ENCODE assay signal across 14 cellular contexts in genomic region chr9:10059044-10059443, GRCh38.
DNase-seq lines count a peak whose midpoint lies in the region; ATAC-seq lines count a peak whose summit lies in the region.
"Had no signal": no experiment of that assay in that cellular context is flagged by ENCODE, and none has a peak within 500 bp of the region (broad histone marks: within the 10 kb centered on the region; RNA-seq: fewer than 3 reads in every experiment).

No MANE protein-coding gene starts in this region.

- ATAC-seq in GM18873 (IDR thresholded peaks at IDR 0.05; ENCODE audit: low FRiP score, unreplicated experiment): no peak
- no peak for ATAC-seq in HG03439 (IDR thresholded peaks at IDR 0.05; ENCODE audit: unreplicated experiment)

- peak; percentile 32 for DNase-seq in GM23248
- peak; percentile 52 to 74 for DNase-seq in NCI-H526 (lab: John Stamatoyannopoulos, UW)
- peak; percentile 28 for DNase-seq in cerebellar cortex (ENCODE audit: low spot score)
- DNase-seq in myocyte (ENCODE audit: low read depth): peak; percentile 15
- no peak for DNase-seq in NCI-H1930 (lab: John Stamatoyannopoulos, UW)
- no peak for DNase-seq in NCI-H2107 (lab: John Stamatoyannopoulos, UW)
- DNase-seq: activated CD4-positive, alpha-beta memory T cell treated with anti-CD3 and anti-CD28 coated beads, Interleukin-2, amount 10 ng/mL, durations not matched to agents 7 days and 5 days; aorta; DND-41; NCI-H1417 treated with DMSO at 0.1 percent for 48 hours; stimulated activated CD4-positive, alpha-beta T cell treated with anti-CD3 and anti-CD28 coated beads, Interleukin-2, amount 100 ng/mL, for 48 hours had no signal

- WGBS in GM23248 (ENCODE audit: low coverage in 1 of 2, low lambda C conversion rate in 2 of 2, missing lambda C conversion rate in 2 of 2), 2 experiments: 37 to 42% methylated on average over 3 of the region's 3 CpGs

- 0 out of 2 replicates have a peak, but pooled peaks cover 9% of the 10 kb centered on the region for H3K4me1 ChIP-seq in GM23248 (ENCODE audit: insufficient read depth)
- H3K4me1 ChIP-seq: BLaER1 had no signal

- H3K36me3 ChIP-seq in GM23248 (ENCODE audit: low read depth): no peaks in the 10 kb centered on the region
- H3K36me3 ChIP-seq: BLaER1 had no signal

- H4K20me1 ChIP-seq in GM23248 (ENCODE audit: insufficient read depth): no peaks in the 10 kb centered on the region
- H4K20me1 ChIP-seq: BLaER1 had no signal

- no peaks in the 10 kb centered on the region for H3K79me2 ChIP-seq in GM23248 (ENCODE audit: insufficient read depth)

- H3K9me2 ChIP-seq in GM23248 (ENCODE audit: insufficient read depth): no peaks in the 10 kb centered on the region

- no peaks in the 10 kb centered on the region for H3K27me3 ChIP-seq in GM23248 (replicated peaks; ENCODE audit: insufficient read depth)
- H3K27me3 ChIP-seq: BLaER1 had no signal

- no peak overlapping the region for H3K4me2 ChIP-seq in GM23248 (ENCODE audit: unreplicated experiment)
- H3K4me2 ChIP-seq: BLaER1 had no signal

- no peak overlapping the region; the same call in 1 of the 2 replicates for H2AFZ ChIP-seq in GM23248

- no peak overlapping the region for H3K27ac ChIP-seq in GM23248
- H3K27ac ChIP-seq: BLaER1 had no signal

- H3K9me3 ChIP-seq in GM23248 (ENCODE audit: low read depth): no peaks in the 10 kb centered on the region
- H3K9me3 ChIP-seq: BLaER1 had no signal

- H3K9ac ChIP-seq in GM23248: no peak overlapping the region
- H3K9ac ChIP-seq: BLaER1 had no signal

- no peaks in the 10 kb centered on the region for H3F3A ChIP-seq in GM23248 (ENCODE audit: insufficient read depth)

- in situ Hi-C loops in GM23248 (cut with MboI): no loop called here

- H3K4me3 ChIP-seq in GM23248: no peak overlapping the region
- H3K4me3 ChIP-seq: BLaER1 had no signal

Comparison
In these comparisons a context has a peak if more than half of its experiments do, and no peak if none do; other contexts are left out.
1. DNase-seq: peak in GM23248 (single experiment), NCI-H526 (2 of 2), cerebellar cortex (single experiment) and myocyte (single experiment); none in NCI-H1930 (0 of 2) and NCI-H2107 (single experiment).